In genomic region chr9:129111143-129111761, GRCh38 we compare ENCODE assay signal across 8 cellular contexts. TPM values are rescaled to one million over a fixed set of nuclear protein-coding genes. Genes with fewer than 3 reads are reported as not detected.
A peak's percentile ranks its signal among the peaks of the same experiment; 100 is the strongest.
DNase-seq lines count a peak whose midpoint lies in the region; ATAC-seq and TF ChIP-seq lines count a peak whose summit lies in the region.

Gene PTPA (plus strand): TSS chr9:129111415. CDS start chr9:129111601, 186 bp downstream.

- no peak for TF ChIP-seq POLR2A in spleen (IDR thresholded peaks at IDR 0.05)

- H3K4me3 ChIP-seq in WERI-Rb-1 (ENCODE audit: low read depth, low read length) = peak within 1 kb of the TSS; percentile 92
- peak within 1 kb of the TSS; percentile 63 to 97 (median 88) for H3K4me3 ChIP-seq in spleen

- DNase-seq in NK-92 treated with Interleukin-12 subunit alpha and Interleukin-12 subunit beta, amount 100 ng/mL, for 24 hours (lab: John Stamatoyannopoulos, UW) = peak; percentile 67
- DNase-seq in NK-92 (lab: John Stamatoyannopoulos, UW; ENCODE audit: unreplicated experiment) (no peak), NCI-H2171 treated with DMSO at 0.1 percent for 48 hours (lab: John Stamatoyannopoulos, UW) (peak; percentile 93), WERI-Rb-1 (peak; percentile 90), T47D (ENCODE audit: low read depth in 1 of 2, low spot score in 1 of 2) (peak; percentile 85 to 93), iPS-NIHi7 (ENCODE audit: extremely low spot score) (peak; percentile 94), spleen (peak; percentile 97)

- H3K27me3 ChIP-seq in WERI-Rb-1 (ENCODE audit: insufficient read depth, low read depth, severe bottlenecking) (no peaks in the 10 kb centered on the region), spleen (replicated peaks in 1 of 7) (no peaks in the 10 kb centered on the region)

- H3K9me3 ChIP-seq in WERI-Rb-1 (ENCODE audit: severe bottlenecking) (no peaks in the 10 kb centered on the region), spleen (no peaks in the 10 kb centered on the region)

- H3K27ac ChIP-seq in WERI-Rb-1 (peak within 1 kb of the TSS; percentile 91), spleen (peak within 1 kb of the TSS; percentile 80 to 97 (median 92))

- H3K36me3 ChIP-seq in WERI-Rb-1 (peaks cover 2% of the 10 kb centered on the region), spleen (peaks cover 0 to 22% (median 0%) of the 10 kb centered on the region in 6 donors)

- peak; percentile 76 for ATAC-seq in HG03045 (IDR thresholded peaks at IDR 0.05; ENCODE audit: unreplicated experiment)

- H3K4me1 ChIP-seq in spleen = peaks cover 13 to 66% (median 50%) of the 10 kb centered on the region in 6 donors

- intact Hi-C loops in spleen (cut with DNase I; ENCODE audit: low total_unique reads) = no loop called here

- in situ Hi-C loops in T47D (cut with HindIII; ENCODE audit: low pct_unique_long_range_greater_than_20kb, low sequenced_read_pairs) = no loop called here

- 1% methylated on average over 27 to 66 of the region's 66 CpGs for WGBS in spleen, 5 donors

- TF ChIP-seq CTCF in WERI-Rb-1 (IDR thresholded peaks at IDR 0.05; ENCODE audit: low read depth, low read length) (no peak), spleen (IDR thresholded peaks at IDR 0.05 in 8 of 11, conservative IDR thresholded peaks at IDR 0.05 in 3 of 11) (peak in 2 of 11 experiments; percentile 7 to 22)

RNA-seq across cellular contexts. Expression of gene PTPA, which starts in this region (rescaled TPM):
- 100 to 1,000 TPM in 3 of 7 donors, 10 to 100 TPM in 4; 71.5 to 107 (median 88.9) TPM for total RNA-seq in spleen
- 100 to 1,000 TPM in 1 of 3 donors, 10 to 100 TPM in 2; 38.8 to 104 (median 65.4) TPM for polyA plus RNA-seq in spleen
